ENCODE assay signal across 12 cellular contexts in the genomic region with DNA sequence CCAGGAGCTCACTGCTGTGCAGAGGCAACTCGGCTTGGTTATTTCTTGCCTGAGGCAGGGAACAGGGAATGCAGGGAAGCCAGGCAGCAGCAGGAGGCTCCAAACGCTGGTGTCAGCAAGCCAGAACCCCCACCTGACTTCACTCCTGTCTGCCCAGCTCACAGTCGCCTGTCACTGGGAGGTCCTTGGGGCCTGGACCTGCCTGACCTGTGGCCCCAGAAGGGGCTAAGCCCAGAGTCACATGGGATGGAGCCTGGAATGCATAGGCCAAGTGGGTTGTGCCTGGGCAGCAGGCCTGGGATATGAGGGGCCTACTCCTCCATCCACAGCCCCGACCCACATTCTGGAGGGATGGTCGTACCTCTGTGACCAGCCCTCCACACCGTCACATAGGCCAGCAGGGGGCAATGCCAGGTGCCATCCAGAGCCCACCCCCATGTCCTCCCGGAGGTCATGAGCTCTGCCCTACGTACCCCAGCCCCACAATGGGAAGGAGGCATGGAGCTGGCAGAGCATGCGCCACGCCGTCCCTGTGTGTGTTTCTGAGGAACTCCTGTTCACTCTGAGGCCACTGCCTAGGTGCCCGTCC. TPM values are rescaled to one million over a fixed set of nuclear protein-coding genes. Genes with fewer than 3 reads are reported as not detected.
DNase-seq lines count a peak whose midpoint lies in the region; ATAC-seq and TF ChIP-seq lines count a peak whose summit lies in the region.
"Had no signal": no experiment of that assay in that cellular context is flagged by ENCODE, and none has a peak within 500 bp of the region (broad histone marks: within the 10 kb centered on the region; RNA-seq: fewer than 3 reads in every experiment).

No MANE protein-coding gene starts in this region.

- H3K4me1 Mint-ChIP-seq in activated naive CD8-positive, alpha-beta T cell treated with anti-CD3 and anti-CD28 coated beads, Interleukin-2, amount 10 ng/mL, durations not matched to agents 7 days and 5 days, result peaks cover 9% of the 10 kb centered on the region
- peaks cover 4% of the 10 kb centered on the region for H3K4me1 Mint-ChIP-seq in activated naive CD8-positive, alpha-beta T cell treated with anti-CD3 and anti-CD28 coated beads for 36 hours
- H3K4me1 Mint-ChIP-seq in activated CD8-positive, alpha-beta T cell treated with anti-CD3 and anti-CD28 coated beads for 36 hours (ENCODE audit: low read depth), result peaks cover 4% of the 10 kb centered on the region

- H3K27me3 ChIP-seq in spleen (replicated peaks in 1 of 7), result peaks cover 0 to 20% (median 0%) of the 10 kb centered on the region in 7 donors

- H3K4me1 ChIP-seq in spleen, result peaks cover 12 to 47% (median 30%) of the 10 kb centered on the region in 6 donors

- no peaks in the 10 kb centered on the region for H3K9me3 ChIP-seq in spleen

- WGBS in spleen, 5 donors, result 85 to 91% (median 87%) methylated on average over 9 to 12 of the region's 12 CpGs

- peak; percentile 15 for TF ChIP-seq CTCF in activated CD8-positive, alpha-beta T cell treated with anti-CD3 and anti-CD28 coated beads for 36 hours (IDR thresholded peaks at IDR 0.05)
- no peak for TF ChIP-seq CTCF in spleen (IDR thresholded peaks at IDR 0.05 in 8 of 11, conservative IDR thresholded peaks at IDR 0.05 in 3 of 11)

- H3K4me3 Mint-ChIP-seq in activated naive CD8-positive, alpha-beta T cell treated with anti-CD3 and anti-CD28 coated beads, Interleukin-2, amount 10 ng/mL, durations not matched to agents 7 days and 5 days, result peak overlapping the region; percentile 90
- H3K4me3 Mint-ChIP-seq in activated naive CD8-positive, alpha-beta T cell treated with anti-CD3 and anti-CD28 coated beads for 36 hours, result no peak overlapping the region
- H3K4me3 Mint-ChIP-seq in activated CD8-positive, alpha-beta T cell treated with anti-CD3 and anti-CD28 coated beads for 36 hours, result peak overlapping the region; percentile 88
- H3K4me3 Mint-ChIP-seq: activated B cell treated with CpG ODN at 0.5 μM for 24 hours had no signal

- H3K36me3 ChIP-seq in spleen, result peaks cover 0 to 22% (median 3%) of the 10 kb centered on the region in 6 donors

- H3K27me3 Mint-ChIP-seq in activated naive CD8-positive, alpha-beta T cell treated with anti-CD3 and anti-CD28 coated beads, Interleukin-2, amount 10 ng/mL, durations not matched to agents 7 days and 5 days, result no peaks in the 10 kb centered on the region
- H3K27me3 Mint-ChIP-seq in activated naive CD8-positive, alpha-beta T cell treated with anti-CD3 and anti-CD28 coated beads for 36 hours, result no peaks in the 10 kb centered on the region
- H3K27me3 Mint-ChIP-seq in activated CD8-positive, alpha-beta T cell treated with anti-CD3 and anti-CD28 coated beads for 36 hours, result no peaks in the 10 kb centered on the region
- H3K27me3 Mint-ChIP-seq: activated B cell treated with CpG ODN at 0.5 μM for 24 hours had no signal

- H3K27ac ChIP-seq in spleen, result no peak overlapping the region
- H3K27ac ChIP-seq: GM23248 had no signal

- CTCF ChIA-PET in activated CD8-positive, alpha-beta T cell treated with anti-CD3 and anti-CD28 coated beads for 36 hours (lab: Charles Lee), result interaction anchor here (1.1 to 2.9 kb wide), 5 partner anchors 11 to 160 kb away, joined by 3 to 14 read pairs (median 5); no protein-coding TSS in a partner anchor

- POLR2A ChIA-PET in activated naive CD8-positive, alpha-beta T cell treated with anti-CD3 and anti-CD28 coated beads, Interleukin-2, amount 10 ng/mL, durations not matched to agents 7 days and 5 days (lab: Charles Lee), result interaction anchor here (1.2 to 3.4 kb wide), 2 partner anchors 10 to 12 kb away, joined by 5 to 18 read pairs; no protein-coding TSS in a partner anchor
- POLR2A ChIA-PET in activated CD8-positive, alpha-beta T cell treated with anti-CD3 and anti-CD28 coated beads for 36 hours (lab: Charles Lee), result interaction anchor here (0.8 to 1.5 kb wide), 3 partner anchors 10 to 72 kb away, joined by 3 to 5 read pairs (median 3); partner anchors contain the start of gene PHRF1

- no peak overlapping the region for H3K4me3 ChIP-seq in spleen

- H3K36me3 Mint-ChIP-seq in activated naive CD8-positive, alpha-beta T cell treated with anti-CD3 and anti-CD28 coated beads, Interleukin-2, amount 10 ng/mL, durations not matched to agents 7 days and 5 days, result peaks cover 7% of the 10 kb centered on the region
- H3K36me3 Mint-ChIP-seq in activated naive CD8-positive, alpha-beta T cell treated with anti-CD3 and anti-CD28 coated beads for 36 hours, result peaks cover 5% of the 10 kb centered on the region
- H3K36me3 Mint-ChIP-seq in activated CD8-positive, alpha-beta T cell treated with anti-CD3 and anti-CD28 coated beads for 36 hours (ENCODE audit: low read depth), result peaks cover 23% of the 10 kb centered on the region

- no peak for DNase-seq in activated naive CD8-positive, alpha-beta T cell treated with anti-CD3 and anti-CD28 coated beads, Interleukin-2, amount 10 ng/mL, durations not matched to agents 7 days and 5 days
- no peak for DNase-seq in activated naive CD8-positive, alpha-beta T cell treated with anti-CD3 and anti-CD28 coated beads for 36 hours
- no peak for DNase-seq in activated CD8-positive, alpha-beta T cell treated with anti-CD3 and anti-CD28 coated beads for 36 hours
- peak; percentile 75 for DNase-seq in spleen
- no peak for DNase-seq in COLO668 (lab: John Stamatoyannopoulos, UW; ENCODE audit: unreplicated experiment)
- DNase-seq in SHP77 (lab: John Stamatoyannopoulos, UW), result no peak
- DNase-seq: activated B cell treated with CpG ODN at 0.5 μM for 24 hours; activated gamma-delta T cell; GM23248; Kasumi-1; RPMI8226; stimulated activated CD4-positive, alpha-beta T cell treated with anti-CD3 and anti-CD28 coated beads, Interleukin-12 subunit alpha, Interleukin-12 subunit beta, amount 100 ng/mL, for 4 hours had no signal

- H3K9me3 Mint-ChIP-seq in activated naive CD8-positive, alpha-beta T cell treated with anti-CD3 and anti-CD28 coated beads, Interleukin-2, amount 10 ng/mL, durations not matched to agents 7 days and 5 days, result no peaks in the 10 kb centered on the region
- H3K9me3 Mint-ChIP-seq in activated naive CD8-positive, alpha-beta T cell treated with anti-CD3 and anti-CD28 coated beads for 36 hours, result no peaks in the 10 kb centered on the region
- H3K9me3 Mint-ChIP-seq in activated CD8-positive, alpha-beta T cell treated with anti-CD3 and anti-CD28 coated beads for 36 hours, result no peaks in the 10 kb centered on the region
- H3K9me3 Mint-ChIP-seq: activated B cell treated with CpG ODN at 0.5 μM for 24 hours had no signal

- intact Hi-C loops in activated CD8-positive, alpha-beta T cell treated with anti-CD3 and anti-CD28 coated beads for 36 hours (cut with micrococcal nuclease), result no loop called here
- intact Hi-C loops in spleen (cut with DNase I; ENCODE audit: low total_unique reads), result no loop called here

- no peak overlapping the region for H3K27ac Mint-ChIP-seq in activated naive CD8-positive, alpha-beta T cell treated with anti-CD3 and anti-CD28 coated beads, Interleukin-2, amount 10 ng/mL, durations not matched to agents 7 days and 5 days
- no peak overlapping the region for H3K27ac Mint-ChIP-seq in activated naive CD8-positive, alpha-beta T cell treated with anti-CD3 and anti-CD28 coated beads for 36 hours
- no peak overlapping the region for H3K27ac Mint-ChIP-seq in activated CD8-positive, alpha-beta T cell treated with anti-CD3 and anti-CD28 coated beads for 36 hours
- H3K27ac Mint-ChIP-seq: activated B cell treated with CpG ODN at 0.5 μM for 24 hours had no signal

- no peak for ATAC-seq in activated naive CD8-positive, alpha-beta T cell treated with anti-CD3 and anti-CD28 coated beads, Interleukin-2, amount 10 ng/mL, durations not matched to agents 7 days and 5 days (ENCODE audit: low read depth)
- ATAC-seq in activated CD8-positive, alpha-beta T cell treated with anti-CD3 and anti-CD28 coated beads for 36 hours, result no peak

- no peak for TF ChIP-seq POLR2A in spleen (IDR thresholded peaks at IDR 0.05)

RNA-seq across cellular contexts. Expression of gene RASSF7, which starts 5.2 kb away (rescaled TPM):
- total RNA-seq in activated naive CD8-positive, alpha-beta T cell treated with anti-CD3 and anti-CD28 coated beads, Interleukin-2, amount 10 ng/mL, durations not matched to agents 7 days and 5 days, result 10 to 100 TPM; 36.5 to 41.0 TPM
- total RNA-seq in activated naive CD8-positive, alpha-beta T cell treated with anti-CD3 and anti-CD28 coated beads for 36 hours, result 10 to 100 TPM in 1 of 2 experiments, 1 to 10 TPM in 1; 9.8 to 11.5 TPM
- 10 to 100 TPM; 16.8 to 17.3 TPM for total RNA-seq in activated CD8-positive, alpha-beta T cell treated with anti-CD3 and anti-CD28 coated beads for 36 hours
- total RNA-seq in spleen, result 10 to 100 TPM in 6 of 7 donors, 1 to 10 TPM in 1; 8.3 to 39.6 (median 20.4) TPM
- polyA plus RNA-seq in spleen, result 10 to 100 TPM; 29.7 to 34.5 (median 30.7) TPM

RNA-seq across cellular contexts. Expression of gene LMNTD2, which starts 5.5 kb away (rescaled TPM):
- 1 to 10 TPM; 2.5 to 2.7 TPM for total RNA-seq in activated naive CD8-positive, alpha-beta T cell treated with anti-CD3 and anti-CD28 coated beads, Interleukin-2, amount 10 ng/mL, durations not matched to agents 7 days and 5 days
- 1 to 10 TPM; 1.2 to 1.3 TPM for total RNA-seq in activated naive CD8-positive, alpha-beta T cell treated with anti-CD3 and anti-CD28 coated beads for 36 hours
- 1 to 10 TPM in 1 of 2 experiments, under 1 TPM in 1; 0.88 to 1.3 TPM for total RNA-seq in activated CD8-positive, alpha-beta T cell treated with anti-CD3 and anti-CD28 coated beads for 36 hours
- total RNA-seq in spleen, result 10 to 100 TPM in 1 of 7 donors, 1 to 10 TPM in 6; 3.9 to 10.1 (median 6.3) TPM
- polyA plus RNA-seq in spleen, result 1 to 10 TPM; 5.0 to 8.3 (median 5.1) TPM

RNA-seq across cellular contexts. Expression of gene PHRF1, which starts 10.3 kb away (rescaled TPM):
- total RNA-seq in activated naive CD8-positive, alpha-beta T cell treated with anti-CD3 and anti-CD28 coated beads, Interleukin-2, amount 10 ng/mL, durations not matched to agents 7 days and 5 days, result 10 to 100 TPM; 55.4 to 58.9 TPM
- total RNA-seq in activated naive CD8-positive, alpha-beta T cell treated with anti-CD3 and anti-CD28 coated beads for 36 hours, result 10 to 100 TPM; 42.3 to 44.3 TPM
- 10 to 100 TPM; 43.1 to 44.5 TPM for total RNA-seq in activated CD8-positive, alpha-beta T cell treated with anti-CD3 and anti-CD28 coated beads for 36 hours
- total RNA-seq in spleen, result 10 to 100 TPM; 24.2 to 41.5 (median 33.2) TPM
- 10 to 100 TPM in 1 of 3 donors, 1 to 10 TPM in 2; 7.3 to 27.6 (median 8.4) TPM for polyA plus RNA-seq in spleen

RNA-seq across cellular contexts. Expression of gene LRRC56, which starts 28.7 kb away (rescaled TPM):
- total RNA-seq in activated naive CD8-positive, alpha-beta T cell treated with anti-CD3 and anti-CD28 coated beads, Interleukin-2, amount 10 ng/mL, durations not matched to agents 7 days and 5 days, result 1 to 10 TPM; 4.3 to 4.7 TPM
- total RNA-seq in activated naive CD8-positive, alpha-beta T cell treated with anti-CD3 and anti-CD28 coated beads for 36 hours, result 1 to 10 TPM; 1.4 to 2.2 TPM
- under 1 TPM; 0.67 to 0.99 TPM for total RNA-seq in activated CD8-positive, alpha-beta T cell treated with anti-CD3 and anti-CD28 coated beads for 36 hours
- 1 to 10 TPM; 1.0 to 3.3 (median 2.2) TPM for total RNA-seq in spleen
- polyA plus RNA-seq in spleen, result 1 to 10 TPM; 2.2 to 4.6 (median 4.1) TPM

RNA-seq across cellular contexts. Expression of gene HRAS, which starts 30.6 kb away (rescaled TPM):
- 10 to 100 TPM; 47.6 to 49.9 TPM for total RNA-seq in activated naive CD8-positive, alpha-beta T cell treated with anti-CD3 and anti-CD28 coated beads, Interleukin-2, amount 10 ng/mL, durations not matched to agents 7 days and 5 days
- total RNA-seq in activated naive CD8-positive, alpha-beta T cell treated with anti-CD3 and anti-CD28 coated beads for 36 hours, result 10 to 100 TPM; 46.0 to 48.7 TPM
- total RNA-seq in activated CD8-positive, alpha-beta T cell treated with anti-CD3 and anti-CD28 coated beads for 36 hours, result 10 to 100 TPM; 30.4 to 34.6 TPM
- total RNA-seq in spleen, result 10 to 100 TPM; 16.6 to 33.6 (median 30.3) TPM
- 10 to 100 TPM; 70.0 to 90.9 (median 90.7) TPM for polyA plus RNA-seq in spleen
